Comparison of ENCODE assay signal across 8 cellular contexts in genomic region chr16:88568710-88569613, GRCh38. TPM values are rescaled to one million over a fixed set of nuclear protein-coding genes. Genes with fewer than 3 reads are reported as not detected.
A peak's percentile ranks its signal among the peaks of the same experiment; 100 is the strongest.
DNase-seq lines count a peak whose midpoint lies in the region; ATAC-seq and TF ChIP-seq lines count a peak whose summit lies in the region.

No MANE protein-coding gene starts in this region.

- peak overlapping the region; percentile 95 for H3K9ac ChIP-seq in skeletal muscle satellite cell (ENCODE audit: low read depth, low read length)

- peak overlapping the region; percentile 72 to 83 (median 82) for H3K4me3 Mint-ChIP-seq in T-cell
- peak overlapping the region; percentile 84 for H3K4me3 Mint-ChIP-seq in glutamatergic neuron (ENCODE audit: unreplicated experiment)

- H3K27me3 Mint-ChIP-seq in T-cell (no peaks in the 10 kb centered on the region), glutamatergic neuron (ENCODE audit: unreplicated experiment) (peaks cover 3% of the 10 kb centered on the region)

- peak overlapping the region; percentile 49 for H3K4me3 ChIP-seq in H7 (ENCODE audit: insufficient read depth, low read depth, low read length)
- peak overlapping the region; percentile 95 for H3K4me3 ChIP-seq in skeletal muscle satellite cell (ENCODE audit: low read length)

- CTCF ChIA-PET in T-cell (lab: Charles Lee), result no interaction called here

- H3K9me3 Mint-ChIP-seq in T-cell (no peaks in the 10 kb centered on the region), glutamatergic neuron (ENCODE audit: unreplicated experiment) (peaks cover 2% of the 10 kb centered on the region)

- DNase-seq in H7, result no peak
- no peak for DNase-seq in T-cell
- DNase-seq in glutamatergic neuron, result no peak
- DNase-seq in UCSD-AML1 (lab: John Stamatoyannopoulos, UW; ENCODE audit: unreplicated experiment), result no peak
- DNase-seq in SHP77 treated with DMSO at 0.1 percent for 48 hours (lab: John Stamatoyannopoulos, UW), result no peak
- no peak for DNase-seq in NCI-H69 (lab: John Stamatoyannopoulos, UW)

- H3K4me1 ChIP-seq in skeletal muscle satellite cell (ENCODE audit: control insufficient read depth, insufficient read depth, low read length), result peaks cover 23% of the 10 kb centered on the region

- TF ChIP-seq CTCF in glutamatergic neuron (IDR thresholded peaks at IDR 0.05; ENCODE audit: partially characterized antibody, unreplicated experiment), result no peak

- peak overlapping the region; percentile 78 to 88 for H3K27ac Mint-ChIP-seq in T-cell
- H3K27ac Mint-ChIP-seq in glutamatergic neuron (ENCODE audit: unreplicated experiment), result no peak overlapping the region

- H3K36me3 Mint-ChIP-seq in T-cell, result no peaks in the 10 kb centered on the region
- H3K36me3 Mint-ChIP-seq in glutamatergic neuron (ENCODE audit: unreplicated experiment), result no peaks in the 10 kb centered on the region

- H3K4me2 ChIP-seq in skeletal muscle satellite cell (ENCODE audit: low read length), result peak overlapping the region; percentile 98

- H3K9me3 ChIP-seq in skeletal muscle satellite cell (replicated peaks; ENCODE audit: low read length), result no peaks in the 10 kb centered on the region

- H3K36me3 ChIP-seq in H7 (replicated peaks; ENCODE audit: control insufficient read depth, insufficient read depth, low read length) (peaks cover 4% of the 10 kb centered on the region; the same call in 1 of the 2 replicates), skeletal muscle satellite cell (ENCODE audit: insufficient read depth, low read length) (peaks cover 15% of the 10 kb centered on the region)

- ATAC-seq in T-cell (replicated peaks in 1 of 4) (no peak), GM21786 (IDR thresholded peaks at IDR 0.05; ENCODE audit: unreplicated experiment) (no peak)

- H3K4me1 Mint-ChIP-seq in T-cell (peaks cover 29 to 37% (median 36%) of the 10 kb centered on the region in 3 donors), glutamatergic neuron (ENCODE audit: low read depth, unreplicated experiment) (peaks cover 2% of the 10 kb centered on the region)

- POLR2A ChIA-PET in T-cell (lab: Charles Lee), result no interaction called here

- H3K27me3 ChIP-seq in H7 (ENCODE audit: control insufficient read depth, insufficient read depth, low read length), result no peaks in the 10 kb centered on the region
- H3K27me3 ChIP-seq in skeletal muscle satellite cell (ENCODE audit: control insufficient read depth, insufficient read depth, low read length), result no peaks in the 10 kb centered on the region

RNA-seq across cellular contexts. Expression of gene ZC3H18, which starts 1.2 kb away (rescaled TPM):
- total RNA-seq in H7 (2014; rRNA removed; shearing (Covaris generic)), result 19.5 and 20.0 TPM in 2 replicates
- total RNA-seq in T-cell, result 100 to 1,000 TPM in 2 of 5 donors, 10 to 100 TPM in 3; 87.0 to 111 (median 91.5) TPM
- 48.9 TPM for total RNA-seq in glutamatergic neuron (ENCODE audit: unreplicated experiment)
- total RNA-seq in skeletal muscle satellite cell (2012; rRNA removed), result 14.7 and 15.9 TPM in 2 replicates
